In the genomic region with DNA sequence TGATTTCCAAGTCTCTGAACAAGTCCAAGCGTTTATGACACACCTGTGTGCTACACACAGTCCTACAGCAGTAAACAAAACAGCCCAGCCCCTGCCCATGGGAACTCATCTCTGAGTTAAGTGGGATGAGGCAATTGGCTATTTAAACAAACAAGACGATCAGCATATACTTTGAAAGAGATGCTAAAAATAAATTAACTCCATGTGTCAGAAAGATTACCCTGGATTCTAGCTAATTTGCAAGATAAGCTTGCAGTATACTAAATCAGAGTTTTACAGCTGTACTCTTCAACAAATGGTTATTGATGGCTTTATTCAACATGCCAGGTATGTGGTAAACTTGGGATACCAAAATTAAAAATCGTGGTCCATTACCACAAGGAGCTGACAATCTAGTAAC, we compare ENCODE assay signal across 1 cellular context.
TF ChIP-seq lines count a peak whose summit lies in the region.

No MANE protein-coding gene starts in this region.

TF ChIP-seq in HEK293, 187 proteins besides CTCF, POLR2A, EP300 and RAD21 (continued from another document and continues in another):
- TF ChIP-seq, protein P1, sequence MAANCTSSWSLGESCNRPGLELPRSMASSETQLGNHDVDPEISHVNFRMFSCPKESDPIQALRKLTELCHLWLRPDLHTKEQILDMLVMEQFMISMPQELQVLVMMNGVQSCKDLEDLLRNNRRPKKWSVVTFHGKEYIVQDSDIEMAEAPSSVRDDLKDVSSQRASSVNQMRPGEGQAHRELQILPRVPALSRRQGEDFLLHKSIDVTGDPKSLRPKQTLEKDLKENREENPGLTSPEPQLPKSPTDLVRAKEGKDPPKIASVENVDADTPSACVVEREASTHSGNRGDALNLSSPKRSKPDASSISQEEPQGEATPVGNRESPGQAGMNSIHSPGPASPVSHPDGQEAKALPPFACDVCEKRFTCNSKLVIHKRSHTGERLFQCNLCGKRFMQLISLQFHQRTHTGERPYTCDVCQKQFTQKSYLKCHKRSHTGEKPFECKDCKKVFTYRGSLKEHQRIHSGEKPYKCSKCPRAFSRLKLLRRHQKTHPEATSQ (tag by site-specific recombination; IDR thresholded peaks at IDR 0.05): no peak
- peak; percentile 76 for TF ChIP-seq FEZF1 (tag by site-specific recombination; IDR thresholded peaks at IDR 0.05)
- no peak for TF ChIP-seq ZNF132 (tag by site-specific recombination; IDR thresholded peaks at IDR 0.05; ENCODE audit: borderline replicate concordance)
- no peak for TF ChIP-seq ZFP37 (tag by site-specific recombination; IDR thresholded peaks at IDR 0.05)
- TF ChIP-seq ZNF146 (tag by site-specific recombination; IDR thresholded peaks at IDR 0.05): 0 out of 2 replicates have a peak, but pooled peaks have one; percentile 26
- peak; percentile 62; the same call in 1 of the 2 replicates for TF ChIP-seq ZNF394 (tag by site-specific recombination; IDR thresholded peaks at IDR 0.05; ENCODE audit: borderline replicate concordance)
- TF ChIP-seq KLF10 (tag by site-specific recombination; IDR thresholded peaks at IDR 0.05): peak; percentile 85
- TF ChIP-seq MZF1 (tag by site-specific recombination; IDR thresholded peaks at IDR 0.05; ENCODE audit: borderline replicate concordance): no peak
- TF ChIP-seq, protein P2, sequence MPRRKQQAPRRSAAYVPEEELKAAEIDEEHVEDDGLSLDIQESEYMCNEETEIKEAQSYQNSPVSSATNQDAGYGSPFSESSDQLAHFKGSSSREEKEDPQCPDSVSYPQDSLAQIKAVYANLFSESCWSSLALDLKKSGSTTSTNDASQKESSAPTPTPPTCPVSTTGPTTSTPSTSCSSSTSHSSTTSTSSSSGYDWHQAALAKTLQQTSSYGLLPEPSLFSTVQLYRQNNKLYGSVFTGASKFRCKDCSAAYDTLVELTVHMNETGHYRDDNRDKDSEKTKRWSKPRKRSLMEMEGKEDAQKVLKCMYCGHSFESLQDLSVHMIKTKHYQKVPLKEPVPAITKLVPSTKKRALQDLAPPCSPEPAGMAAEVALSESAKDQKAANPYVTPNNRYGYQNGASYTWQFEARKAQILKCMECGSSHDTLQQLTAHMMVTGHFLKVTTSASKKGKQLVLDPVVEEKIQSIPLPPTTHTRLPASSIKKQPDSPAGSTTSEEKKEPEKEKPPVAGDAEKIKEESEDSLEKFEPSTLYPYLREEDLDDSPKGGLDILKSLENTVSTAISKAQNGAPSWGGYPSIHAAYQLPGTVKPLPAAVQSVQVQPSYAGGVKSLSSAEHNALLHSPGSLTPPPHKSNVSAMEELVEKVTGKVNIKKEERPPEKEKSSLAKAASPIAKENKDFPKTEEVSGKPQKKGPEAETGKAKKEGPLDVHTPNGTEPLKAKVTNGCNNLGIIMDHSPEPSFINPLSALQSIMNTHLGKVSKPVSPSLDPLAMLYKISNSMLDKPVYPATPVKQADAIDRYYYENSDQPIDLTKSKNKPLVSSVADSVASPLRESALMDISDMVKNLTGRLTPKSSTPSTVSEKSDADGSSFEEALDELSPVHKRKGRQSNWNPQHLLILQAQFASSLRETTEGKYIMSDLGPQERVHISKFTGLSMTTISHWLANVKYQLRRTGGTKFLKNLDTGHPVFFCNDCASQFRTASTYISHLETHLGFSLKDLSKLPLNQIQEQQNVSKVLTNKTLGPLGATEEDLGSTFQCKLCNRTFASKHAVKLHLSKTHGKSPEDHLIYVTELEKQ (tag by site-specific recombination; IDR thresholded peaks at IDR 0.05; ENCODE audit: borderline replicate concordance): peak; percentile 60; the same call in 1 of the 2 replicates
- TF ChIP-seq ZNF830 (tag by site-specific recombination; IDR thresholded peaks at IDR 0.05; ENCODE audit: low read depth): no peak
- TF ChIP-seq, protein P3, sequence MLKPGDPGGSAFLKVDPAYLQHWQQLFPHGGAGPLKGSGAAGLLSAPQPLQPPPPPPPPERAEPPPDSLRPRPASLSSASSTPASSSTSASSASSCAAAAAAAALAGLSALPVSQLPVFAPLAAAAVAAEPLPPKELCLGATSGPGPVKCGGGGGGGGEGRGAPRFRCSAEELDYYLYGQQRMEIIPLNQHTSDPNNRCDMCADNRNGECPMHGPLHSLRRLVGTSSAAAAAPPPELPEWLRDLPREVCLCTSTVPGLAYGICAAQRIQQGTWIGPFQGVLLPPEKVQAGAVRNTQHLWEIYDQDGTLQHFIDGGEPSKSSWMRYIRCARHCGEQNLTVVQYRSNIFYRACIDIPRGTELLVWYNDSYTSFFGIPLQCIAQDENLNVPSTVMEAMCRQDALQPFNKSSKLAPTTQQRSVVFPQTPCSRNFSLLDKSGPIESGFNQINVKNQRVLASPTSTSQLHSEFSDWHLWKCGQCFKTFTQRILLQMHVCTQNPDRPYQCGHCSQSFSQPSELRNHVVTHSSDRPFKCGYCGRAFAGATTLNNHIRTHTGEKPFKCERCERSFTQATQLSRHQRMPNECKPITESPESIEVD (tag by site-specific recombination; IDR thresholded peaks at IDR 0.05): peak; percentile 95
- TF ChIP-seq ZNF701 (tag by site-specific recombination; IDR thresholded peaks at IDR 0.05): no peak
- peak; percentile 9; the same call in 1 of the 2 replicates for TF ChIP-seq ZNF600 (tag by site-specific recombination; IDR thresholded peaks at IDR 0.05)
- TF ChIP-seq ZEB2 (tag by site-specific recombination; IDR thresholded peaks at IDR 0.05): peak; percentile 51; the same call in 1 of the 2 replicates
- TF ChIP-seq ZNF114 (tag by site-specific recombination; IDR thresholded peaks at IDR 0.05): no peak
- TF ChIP-seq GLIS2 (tag by site-specific recombination; IDR thresholded peaks at IDR 0.05): no peak
- 0 out of 2 replicates have a peak, but pooled peaks have one; percentile 28 for TF ChIP-seq TRIM28 (IDR thresholded peaks at IDR 0.05; ENCODE audit: borderline replicate concordance, low read length)
- no peak for TF ChIP-seq ZNF416 (tag by site-specific recombination; IDR thresholded peaks at IDR 0.05)
- TF ChIP-seq ZNF785 (tag by site-specific recombination; IDR thresholded peaks at IDR 0.05): no peak
- peak; percentile 73 for TF ChIP-seq SCRT2 (tag by site-specific recombination; IDR thresholded peaks at IDR 0.05)
- no peak for TF ChIP-seq ZNF157 (tag by site-specific recombination; IDR thresholded peaks at IDR 0.05)
- TF ChIP-seq, protein P4, sequence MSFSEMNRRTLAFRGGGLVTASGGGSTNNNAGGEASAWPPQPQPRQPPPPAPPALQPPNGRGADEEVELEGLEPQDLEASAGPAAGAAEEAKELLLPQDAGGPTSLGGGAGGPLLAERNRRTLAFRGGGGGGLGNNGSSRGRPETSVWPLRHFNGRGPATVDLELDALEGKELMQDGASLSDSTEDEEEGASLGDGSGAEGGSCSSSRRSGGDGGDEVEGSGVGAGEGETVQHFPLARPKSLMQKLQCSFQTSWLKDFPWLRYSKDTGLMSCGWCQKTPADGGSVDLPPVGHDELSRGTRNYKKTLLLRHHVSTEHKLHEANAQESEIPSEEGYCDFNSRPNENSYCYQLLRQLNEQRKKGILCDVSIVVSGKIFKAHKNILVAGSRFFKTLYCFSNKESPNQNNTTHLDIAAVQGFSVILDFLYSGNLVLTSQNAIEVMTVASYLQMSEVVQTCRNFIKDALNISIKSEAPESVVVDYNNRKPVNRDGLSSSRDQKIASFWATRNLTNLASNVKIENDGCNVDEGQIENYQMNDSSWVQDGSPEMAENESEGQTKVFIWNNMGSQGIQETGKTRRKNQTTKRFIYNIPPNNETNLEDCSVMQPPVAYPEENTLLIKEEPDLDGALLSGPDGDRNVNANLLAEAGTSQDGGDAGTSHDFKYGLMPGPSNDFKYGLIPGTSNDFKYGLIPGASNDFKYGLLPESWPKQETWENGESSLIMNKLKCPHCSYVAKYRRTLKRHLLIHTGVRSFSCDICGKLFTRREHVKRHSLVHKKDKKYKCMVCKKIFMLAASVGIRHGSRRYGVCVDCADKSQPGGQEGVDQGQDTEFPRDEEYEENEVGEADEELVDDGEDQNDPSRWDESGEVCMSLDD (tag by site-specific recombination; IDR thresholded peaks at IDR 0.05): no peak
- 0 out of 2 replicates have a peak, but pooled peaks have one; percentile 40 for TF ChIP-seq ZBTB1 (tag by site-specific recombination; IDR thresholded peaks at IDR 0.05)
- TF ChIP-seq, protein P5, sequence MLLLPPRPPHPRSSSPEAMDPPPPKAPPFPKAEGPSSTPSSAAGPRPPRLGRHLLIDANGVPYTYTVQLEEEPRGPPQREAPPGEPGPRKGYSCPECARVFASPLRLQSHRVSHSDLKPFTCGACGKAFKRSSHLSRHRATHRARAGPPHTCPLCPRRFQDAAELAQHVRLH (tag by site-specific recombination; IDR thresholded peaks at IDR 0.05): no peak
- TF ChIP-seq ZNF473 (tag by site-specific recombination; IDR thresholded peaks at IDR 0.05): no peak
- no peak for TF ChIP-seq ZNF654 (tag by site-specific recombination; IDR thresholded peaks at IDR 0.05; ENCODE audit: low read depth)
- TF ChIP-seq ZNF626 (tag by site-specific recombination; IDR thresholded peaks at IDR 0.05): no peak
- TF ChIP-seq ZNF202 (tag by site-specific recombination; IDR thresholded peaks at IDR 0.05; ENCODE audit: borderline replicate concordance): no peak
- TF ChIP-seq, protein P6, sequence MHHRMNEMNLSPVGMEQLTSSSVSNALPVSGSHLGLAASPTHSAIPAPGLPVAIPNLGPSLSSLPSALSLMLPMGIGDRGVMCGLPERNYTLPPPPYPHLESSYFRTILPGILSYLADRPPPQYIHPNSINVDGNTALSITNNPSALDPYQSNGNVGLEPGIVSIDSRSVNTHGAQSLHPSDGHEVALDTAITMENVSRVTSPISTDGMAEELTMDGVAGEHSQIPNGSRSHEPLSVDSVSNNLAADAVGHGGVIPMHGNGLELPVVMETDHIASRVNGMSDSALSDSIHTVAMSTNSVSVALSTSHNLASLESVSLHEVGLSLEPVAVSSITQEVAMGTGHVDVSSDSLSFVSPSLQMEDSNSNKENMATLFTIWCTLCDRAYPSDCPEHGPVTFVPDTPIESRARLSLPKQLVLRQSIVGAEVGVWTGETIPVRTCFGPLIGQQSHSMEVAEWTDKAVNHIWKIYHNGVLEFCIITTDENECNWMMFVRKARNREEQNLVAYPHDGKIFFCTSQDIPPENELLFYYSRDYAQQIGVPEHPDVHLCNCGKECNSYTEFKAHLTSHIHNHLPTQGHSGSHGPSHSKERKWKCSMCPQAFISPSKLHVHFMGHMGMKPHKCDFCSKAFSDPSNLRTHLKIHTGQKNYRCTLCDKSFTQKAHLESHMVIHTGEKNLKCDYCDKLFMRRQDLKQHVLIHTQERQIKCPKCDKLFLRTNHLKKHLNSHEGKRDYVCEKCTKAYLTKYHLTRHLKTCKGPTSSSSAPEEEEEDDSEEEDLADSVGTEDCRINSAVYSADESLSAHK (tag by site-specific recombination; IDR thresholded peaks at IDR 0.05): peak; percentile 63; the same call in 1 of the 2 replicates
- TF ChIP-seq ZNF660 (tag by site-specific recombination; IDR thresholded peaks at IDR 0.05): no peak
- TF ChIP-seq ZNF37A (tag by site-specific recombination; IDR thresholded peaks at IDR 0.05): no peak
- TF ChIP-seq ZNF548 (tag by site-specific recombination; IDR thresholded peaks at IDR 0.05): no peak
- TF ChIP-seq, protein P7, sequence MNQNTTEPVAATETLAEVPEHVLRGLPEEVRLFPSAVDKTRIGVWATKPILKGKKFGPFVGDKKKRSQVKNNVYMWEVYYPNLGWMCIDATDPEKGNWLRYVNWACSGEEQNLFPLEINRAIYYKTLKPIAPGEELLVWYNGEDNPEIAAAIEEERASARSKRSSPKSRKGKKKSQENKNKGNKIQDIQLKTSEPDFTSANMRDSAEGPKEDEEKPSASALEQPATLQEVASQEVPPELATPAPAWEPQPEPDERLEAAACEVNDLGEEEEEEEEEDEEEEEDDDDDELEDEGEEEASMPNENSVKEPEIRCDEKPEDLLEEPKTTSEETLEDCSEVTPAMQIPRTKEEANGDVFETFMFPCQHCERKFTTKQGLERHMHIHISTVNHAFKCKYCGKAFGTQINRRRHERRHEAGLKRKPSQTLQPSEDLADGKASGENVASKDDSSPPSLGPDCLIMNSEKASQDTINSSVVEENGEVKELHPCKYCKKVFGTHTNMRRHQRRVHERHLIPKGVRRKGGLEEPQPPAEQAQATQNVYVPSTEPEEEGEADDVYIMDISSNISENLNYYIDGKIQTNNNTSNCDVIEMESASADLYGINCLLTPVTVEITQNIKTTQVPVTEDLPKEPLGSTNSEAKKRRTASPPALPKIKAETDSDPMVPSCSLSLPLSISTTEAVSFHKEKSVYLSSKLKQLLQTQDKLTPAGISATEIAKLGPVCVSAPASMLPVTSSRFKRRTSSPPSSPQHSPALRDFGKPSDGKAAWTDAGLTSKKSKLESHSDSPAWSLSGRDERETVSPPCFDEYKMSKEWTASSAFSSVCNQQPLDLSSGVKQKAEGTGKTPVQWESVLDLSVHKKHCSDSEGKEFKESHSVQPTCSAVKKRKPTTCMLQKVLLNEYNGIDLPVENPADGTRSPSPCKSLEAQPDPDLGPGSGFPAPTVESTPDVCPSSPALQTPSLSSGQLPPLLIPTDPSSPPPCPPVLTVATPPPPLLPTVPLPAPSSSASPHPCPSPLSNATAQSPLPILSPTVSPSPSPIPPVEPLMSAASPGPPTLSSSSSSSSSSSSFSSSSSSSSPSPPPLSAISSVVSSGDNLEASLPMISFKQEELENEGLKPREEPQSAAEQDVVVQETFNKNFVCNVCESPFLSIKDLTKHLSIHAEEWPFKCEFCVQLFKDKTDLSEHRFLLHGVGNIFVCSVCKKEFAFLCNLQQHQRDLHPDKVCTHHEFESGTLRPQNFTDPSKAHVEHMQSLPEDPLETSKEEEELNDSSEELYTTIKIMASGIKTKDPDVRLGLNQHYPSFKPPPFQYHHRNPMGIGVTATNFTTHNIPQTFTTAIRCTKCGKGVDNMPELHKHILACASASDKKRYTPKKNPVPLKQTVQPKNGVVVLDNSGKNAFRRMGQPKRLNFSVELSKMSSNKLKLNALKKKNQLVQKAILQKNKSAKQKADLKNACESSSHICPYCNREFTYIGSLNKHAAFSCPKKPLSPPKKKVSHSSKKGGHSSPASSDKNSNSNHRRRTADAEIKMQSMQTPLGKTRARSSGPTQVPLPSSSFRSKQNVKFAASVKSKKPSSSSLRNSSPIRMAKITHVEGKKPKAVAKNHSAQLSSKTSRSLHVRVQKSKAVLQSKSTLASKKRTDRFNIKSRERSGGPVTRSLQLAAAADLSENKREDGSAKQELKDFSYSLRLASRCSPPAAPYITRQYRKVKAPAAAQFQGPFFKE (tag by site-specific recombination; IDR thresholded peaks at IDR 0.05; ENCODE audit: borderline replicate concordance): no peak
